ENCODE assay signal across 11 cellular contexts in the genomic region with DNA sequence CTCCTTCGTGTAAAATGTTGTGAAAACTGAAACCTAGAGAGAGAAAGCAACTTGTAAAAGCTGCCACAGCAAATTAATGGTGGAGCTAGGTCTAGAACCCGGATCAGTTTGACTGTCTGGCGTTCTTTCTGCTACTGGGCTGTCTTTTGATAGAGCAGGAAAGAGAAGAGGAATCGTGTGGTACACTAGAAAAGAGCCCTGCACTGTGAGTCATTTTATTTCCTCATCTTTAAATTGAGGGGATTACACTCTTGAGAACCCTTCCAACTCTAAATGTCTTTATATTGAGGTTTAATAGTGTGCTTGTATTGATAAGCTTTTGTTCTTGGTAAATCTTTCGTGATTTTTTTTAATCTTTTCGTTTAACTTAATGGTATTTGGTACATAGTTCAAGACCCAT. TPM values are rescaled to one million over a fixed set of nuclear protein-coding genes. Genes with fewer than 3 reads are reported as not detected.
A peak's percentile ranks its signal among the peaks of the same experiment; 100 is the strongest.
DNase-seq lines count a peak whose midpoint lies in the region; ATAC-seq, FAIRE-seq and TF ChIP-seq lines count a peak whose summit lies in the region.
"Had no signal": no experiment of that assay in that cellular context is flagged by ENCODE, and none has a peak within 500 bp of the region (broad histone marks: within the 10 kb centered on the region; RNA-seq: fewer than 3 reads in every experiment).

No MANE protein-coding gene starts in this region.

- H3K4me1 Mint-ChIP-seq in activated naive CD4-positive, alpha-beta T cell treated with anti-CD3 and anti-CD28 coated beads for 36 hours (ENCODE audit: low read depth): peaks cover 58% of the 10 kb centered on the region

- H3K4me3 ChIP-seq in HepG2 (replicated peaks in 1 of 3; ENCODE audit: insufficient read depth in 1 of 3, low read depth in 2 of 3, low read length in 3 of 3): no peak overlapping the region
- no peak overlapping the region for H3K4me3 ChIP-seq in right lobe of liver
- no peak overlapping the region for H3K4me3 ChIP-seq in epithelial cell of esophagus (ENCODE audit: low read length)
- no peak overlapping the region for H3K4me3 ChIP-seq in tibial artery

- no peak for DNase-seq in HepG2 (ENCODE audit: low spot score)
- no peak for DNase-seq in right lobe of liver
- DNase-seq in SIG-M5 treated with dmso at 0.1 percent for 504 hours (lab: John Stamatoyannopoulos, UW; ENCODE audit: unreplicated experiment): peak; percentile 71
- DNase-seq in epithelial cell of esophagus (ENCODE audit: low read depth): peak; percentile 20
- DNase-seq in tibial artery: no peak
- no peak for DNase-seq in activated naive CD4-positive, alpha-beta T cell treated with anti-CD3 and anti-CD28 coated beads for 36 hours
- no peak for DNase-seq in RKO (ENCODE audit: low spot score)
- DNase-seq in GM13976 (ENCODE audit: low spot score): no peak
- DNase-seq: KG1; stimulated activated CD4-positive, alpha-beta T cell treated with anti-CD3 and anti-CD28 coated beads, Interleukin-4, amount 100 ng/mL, for 1 hour had no signal

- H3K4me3 Mint-ChIP-seq in activated naive CD4-positive, alpha-beta T cell treated with anti-CD3 and anti-CD28 coated beads for 36 hours: no peak overlapping the region

- FAIRE-seq in HepG2 (lab: Jason Lieb, UNC): no peak
- FAIRE-seq: urothelium cell line had no signal

- 85% methylated on average over 6 of the region's 6 CpGs for WGBS in HepG2 (ENCODE audit: low lambda C conversion rate)
- WGBS in right lobe of liver (ENCODE audit: insufficient coverage, low coverage, low lambda C conversion rate, missing lambda C conversion rate): 18% methylated on average over 6 of the region's 6 CpGs

- POLR2A ChIA-PET in HepG2 (lab: Yijun Ruan, JAX): no interaction called here

- H4K20me1 ChIP-seq in HepG2 (ENCODE audit: insufficient read depth, low read length): no peaks in the 10 kb centered on the region

- no peaks in the 10 kb centered on the region for H3K36me3 ChIP-seq in HepG2 (replicated peaks in 1 of 2; ENCODE audit: control insufficient read depth in 1 of 2, insufficient read depth in 2 of 2, low read length in 2 of 2)
- H3K36me3 ChIP-seq in right lobe of liver: no peaks in the 10 kb centered on the region
- H3K36me3 ChIP-seq in tibial artery: no peaks in the 10 kb centered on the region

- H3K27me3 ChIP-seq in HepG2 (ENCODE audit: control insufficient read depth in 1 of 2, insufficient read depth in 2 of 2, low read length in 2 of 2) (no peaks in the 10 kb centered on the region; a peak in 1 of 5 replicates), right lobe of liver (no peaks in the 10 kb centered on the region), tibial artery (no peaks in the 10 kb centered on the region)

- H3K9me3 ChIP-seq in HepG2 (ENCODE audit: low read length) (no peaks in the 10 kb centered on the region), right lobe of liver (no peaks in the 10 kb centered on the region), tibial artery (no peaks in the 10 kb centered on the region)

- TF ChIP-seq RAD21 in HepG2 (CRISPR knock-in tag; IDR thresholded peaks at IDR 0.05): no peak

- BruUV-seq in HepG2 (replicated peaks; lab: Mats Ljungman, UMichigan): no TSS peak

- H3K4me2 ChIP-seq in HepG2 (ENCODE audit: low read depth, low read length): 0 out of 2 replicates have a peak overlapping the region, but pooled peaks have one; percentile 3

- H3K4me1 ChIP-seq in HepG2 (ENCODE audit: insufficient read depth, low read length): peaks cover 18% of the 10 kb centered on the region
- H3K4me1 ChIP-seq in right lobe of liver: no peaks in the 10 kb centered on the region
- H3K4me1 ChIP-seq in tibial artery: peaks cover 0 to 52% (median 3%) of the 10 kb centered on the region in 4 donors

- CTCF ChIA-PET in HepG2 (lab: Yijun Ruan, JAX; ENCODE audit: low intra/inter-chr PET ratio, low total read pairs): no interaction called here
- CTCF ChIA-PET in activated naive CD4-positive, alpha-beta T cell treated with anti-CD3 and anti-CD28 coated beads for 36 hours (lab: Charles Lee): no interaction called here

- TF ChIP-seq POLR2A in HepG2 (IDR thresholded peaks at IDR 0.05; ENCODE audit: insufficient read depth in 1 of 2, low read depth in 2 of 2, low read length in 2 of 2) (no peak), right lobe of liver (IDR thresholded peaks at IDR 0.05) (no peak)

- H3K79me2 ChIP-seq in HepG2 (ENCODE audit: insufficient read depth, low read length): peaks cover 39% of the 10 kb centered on the region

- no peak overlapping the region for H3K27ac ChIP-seq in HepG2 (ENCODE audit: extremely low read length, insufficient read depth, low read length)
- no peak overlapping the region for H3K27ac ChIP-seq in right lobe of liver
- H3K27ac ChIP-seq in tibial artery: peak overlapping the region; percentile 44 to 57

- in situ Hi-C loops in HepG2 (cut with HindIII; ENCODE audit: extremely low pct_ligation_motif_present, low pct_unique_long_range_greater_than_20kb) (no loop called here), GM13976 (cut with MboI; ENCODE audit: low sequenced_read_pairs, unreplicated experiment) (no loop called here)

- no peak overlapping the region for H3K9ac ChIP-seq in HepG2 (ENCODE audit: insufficient read depth, low read depth, low read length)

- H3K27me3 Mint-ChIP-seq in activated naive CD4-positive, alpha-beta T cell treated with anti-CD3 and anti-CD28 coated beads for 36 hours (ENCODE audit: low read depth): no peaks in the 10 kb centered on the region

- H3K9me3 Mint-ChIP-seq in activated naive CD4-positive, alpha-beta T cell treated with anti-CD3 and anti-CD28 coated beads for 36 hours: no peaks in the 10 kb centered on the region

- no peak overlapping the region for H2AFZ ChIP-seq in HepG2 (ENCODE audit: low read length)

- no peak for TF ChIP-seq CTCF in HepG2 (CRISPR knock-in tag; IDR thresholded peaks at IDR 0.05)
- TF ChIP-seq CTCF in right lobe of liver (IDR thresholded peaks at IDR 0.05): no peak
- no peak for TF ChIP-seq CTCF in epithelial cell of esophagus (IDR thresholded peaks at IDR 0.05; ENCODE audit: insufficient read depth, low read depth, low read length, missing control alignments)
- TF ChIP-seq CTCF in tibial artery (IDR thresholded peaks at IDR 0.05): no peak
- no peak for TF ChIP-seq CTCF in GM13976 (IDR thresholded peaks at IDR 0.05; ENCODE audit: borderline replicate concordance, control extremely low read depth, extremely low read depth, insufficient read depth, missing control alignments)

- intact Hi-C loops in HepG2 (cut with micrococcal nuclease; ENCODE audit: unreplicated experiment): no loop called here
- intact Hi-C loops in right lobe of liver (cut with DNase I): no loop called here
- intact Hi-C loops in tibial artery (cut with DNase I; ENCODE audit: low total_unique reads): no loop called here
- intact Hi-C loops in activated naive CD4-positive, alpha-beta T cell treated with anti-CD3 and anti-CD28 coated beads for 36 hours (cut with micrococcal nuclease): no loop called here

- ATAC-seq in HepG2 (no peak), right lobe of liver (no peak)

- H3K36me3 Mint-ChIP-seq in activated naive CD4-positive, alpha-beta T cell treated with anti-CD3 and anti-CD28 coated beads for 36 hours (ENCODE audit: low read depth): peaks cover 1% of the 10 kb centered on the region

- no peak for TF ChIP-seq EP300 in HepG2 (IDR thresholded peaks at IDR 0.05; ENCODE audit: low read depth in 2 of 2, low read length in 2 of 2)
- TF ChIP-seq EP300 in HepG2 (CRISPR knock-in tag; IDR thresholded peaks at IDR 0.05; ENCODE audit: borderline replicate concordance): no peak

- no peak overlapping the region for H3K27ac Mint-ChIP-seq in activated naive CD4-positive, alpha-beta T cell treated with anti-CD3 and anti-CD28 coated beads for 36 hours

TF ChIP-seq in HepG2, 621 proteins besides CTCF, POLR2A, EP300 and RAD21 (continues in another document):
- no peak for TF ChIP-seq ZNF468 (CRISPR knock-in tag; IDR thresholded peaks at IDR 0.05)
- no peak for TF ChIP-seq AKAP8 (CRISPR knock-in tag; IDR thresholded peaks at IDR 0.05)
- no peak for TF ChIP-seq YEATS2 (CRISPR knock-in tag; IDR thresholded peaks at IDR 0.05; ENCODE audit: borderline replicate concordance)
- no peak for TF ChIP-seq ZNF792 (CRISPR knock-in tag; IDR thresholded peaks at IDR 0.05)
- no peak for TF ChIP-seq EZH2 (conservative IDR thresholded peaks at IDR 0.05; ENCODE audit: low read depth, low read length)
- TF ChIP-seq REPIN1 (CRISPR knock-in tag; IDR thresholded peaks at IDR 0.05; ENCODE audit: borderline replicate concordance, low read depth): no peak
- no peak for TF ChIP-seq MZF1 (CRISPR knock-in tag; IDR thresholded peaks at IDR 0.05; ENCODE audit: borderline replicate concordance)
- no peak for TF ChIP-seq MED1 (CRISPR knock-in tag; IDR thresholded peaks at IDR 0.05)
- no peak for TF ChIP-seq RFXANK (CRISPR knock-in tag; IDR thresholded peaks at IDR 0.05)
- no peak for TF ChIP-seq NFKBIZ (CRISPR knock-in tag; IDR thresholded peaks at IDR 0.05)
- no peak for TF ChIP-seq ZKSCAN1 (IDR thresholded peaks at IDR 0.05; ENCODE audit: low read length)

RNA-seq across cellular contexts. Expression of a gene that starts 4.3 kb away (rescaled TPM):
- total RNA-seq in HepG2 (2016; rRNA removed; fragmentation: Illumina TruSeq; extraction: Trizol) (3.3 and 4.3 TPM in 2 replicates), right lobe of liver (10 to 100 TPM in 2 of 6 experiments, 1 to 10 TPM in 4; 6.2 to 11.6 (median 8.0) TPM)
- 6.1 and 7.5 TPM in 2 replicates for total RNA-seq in HepG2 (2016; cell fraction: cytosol; rRNA removed; fragmentation: Illumina TruSeq; extraction: Trizol; ENCODE audit: low read depth)
- 3.1 and 3.9 TPM in 2 replicates for total RNA-seq in HepG2 (2016; cell fraction: insoluble cytoplasmic fraction; rRNA removed; fragmentation: Illumina TruSeq; extraction: Trizol)
- 4.5 and 5.2 TPM in 2 replicates for total RNA-seq in HepG2 (2016; cell fraction: membrane; rRNA removed; fragmentation: Illumina TruSeq; extraction: Trizol)
- total RNA-seq in HepG2 (2016; cell fraction: nucleus; rRNA removed; fragmentation: Illumina TruSeq; extraction: Trizol): 6.4 and 6.7 TPM in 2 replicates
- 2.2 TPM in 2 replicates for polyA plus RNA-seq in HepG2 (2011; rRNA removed)
- 0.97 and 1.8 TPM in 2 replicates for polyA plus RNA-seq in HepG2 (2011; cell fraction: cytosol; rRNA removed)
- 2.5 and 2.9 TPM in 2 replicates for polyA plus RNA-seq in HepG2 (2011; cell fraction: nucleus; rRNA removed)
- 2.2 and 2.8 TPM in 2 replicates for polyA plus RNA-seq in HepG2 (2012)
- 0.23 and 0.28 TPM in 2 replicates for polyA plus RNA-seq in HepG2 (2016; cell fraction: cytosol; fragmentation: Illumina TruSeq; extraction: Trizol; ENCODE audit: low read depth)
- 2.2 TPM in 2 replicates for polyA plus RNA-seq in HepG2 (2016; cell fraction: insoluble cytoplasmic fraction; fragmentation: Illumina TruSeq; extraction: Trizol; ENCODE audit: low read depth)
- 0.23 and 0.24 TPM in 2 replicates for polyA plus RNA-seq in HepG2 (2016; cell fraction: membrane; fragmentation: Illumina TruSeq; extraction: Trizol; ENCODE audit: low read depth)
- polyA plus RNA-seq in HepG2 (2016; cell fraction: nucleus; fragmentation: Illumina TruSeq; extraction: Trizol; ENCODE audit: insufficient read depth, low read depth): 4.9 TPM in 2 replicates
- 3.7 and 16.9 TPM in 2 replicates for polyA minus RNA-seq in HepG2 (2011; rRNA and poly(A)+ RNA removed; ENCODE audit: low replicate concordance)
- polyA minus RNA-seq in HepG2 (2011; cell fraction: cytosol; rRNA and poly(A)+ RNA removed): 4.7 and 5.4 TPM in 2 replicates
- 11.5 and 16.5 TPM in 2 replicates for polyA minus RNA-seq in HepG2 (2011; cell fraction: nucleus; rRNA and poly(A)+ RNA removed)
- 1 to 10 TPM; 4.0 to 5.4 TPM for total RNA-seq in activated naive CD4-positive, alpha-beta T cell treated with anti-CD3 and anti-CD28 coated beads for 36 hours

Comparison
In these comparisons a context has a peak if more than half of its experiments do, and no peak if none do; other contexts are left out.
1. DNase-seq: peak in SIG-M5 treated with dmso at 0.1 percent for 504 hours (single experiment) and epithelial cell of esophagus (single experiment); none in HepG2 (single experiment), right lobe of liver (0 of 3), tibial artery (0 of 2), activated naive CD4-positive, alpha-beta T cell treated with anti-CD3 and anti-CD28 coated beads for 36 hours (single experiment), RKO (single experiment) and GM13976 (single experiment).
2. H3K27ac ChIP-seq: peak in tibial artery (2 of 2); none in HepG2 (single experiment) and right lobe of liver (0 of 3).